In the genomic region with DNA sequence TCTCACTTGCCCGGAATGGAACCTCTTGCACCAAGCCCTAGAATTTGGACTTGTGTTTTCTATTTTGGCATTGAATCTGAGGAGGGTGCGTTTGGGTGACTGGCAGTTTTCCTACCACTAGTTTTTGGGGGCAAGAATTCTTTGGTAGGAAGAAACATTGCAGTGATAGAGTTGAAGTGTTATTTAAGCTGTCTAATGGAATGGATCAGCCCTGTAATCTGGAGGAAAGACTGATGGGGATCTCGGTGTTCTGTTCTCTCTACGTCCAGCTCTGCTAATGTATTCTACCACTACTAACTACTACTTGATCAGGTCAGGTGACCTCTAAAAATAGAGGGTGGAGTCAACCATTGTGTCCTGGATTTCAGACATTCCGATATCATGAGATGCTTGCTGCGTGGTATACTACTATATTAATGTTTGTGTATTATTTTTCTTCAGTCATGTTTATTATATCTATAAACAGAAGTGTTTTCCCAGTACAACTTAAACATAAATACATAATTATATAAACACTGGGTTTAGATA, we compare ENCODE assay signal across 14 cellular contexts. TPM values are rescaled to one million over a fixed set of nuclear protein-coding genes. Genes with fewer than 3 reads are reported as not detected.
A peak's percentile ranks its signal among the peaks of the same experiment; 100 is the strongest.
DNase-seq lines count a peak whose midpoint lies in the region; ATAC-seq, FAIRE-seq and TF ChIP-seq lines count a peak whose summit lies in the region.
"Had no signal": no experiment of that assay in that cellular context is flagged by ENCODE, and none has a peak within 500 bp of the region (broad histone marks: within the 10 kb centered on the region; RNA-seq: fewer than 3 reads in every experiment).

No MANE protein-coding gene starts in this region.

- FAIRE-seq in keratinocyte (lab: Jason Lieb, UNC), result no peak
- FAIRE-seq: GM19239 had no signal

- H3K27me3 ChIP-seq in heart right ventricle (no peaks in the 10 kb centered on the region), keratinocyte (ENCODE audit: control insufficient read depth, extremely low read depth, insufficient read depth, low read length) (no peaks in the 10 kb centered on the region), upper lobe of left lung (no peaks in the 10 kb centered on the region)

- WGBS in heart right ventricle, 2 donors, result 39 to 48% methylated on average over 6 of the region's 6 CpGs
- 82 to 89% methylated on average over 6 of the region's 6 CpGs for WGBS in upper lobe of left lung, 2 donors

- no peak overlapping the region for H3K27ac Mint-ChIP-seq in activated T-helper 17 cell treated with anti-CD3 and anti-CD28 coated beads, Interleukin-2, amount 50 U/mL, for 72 hours
- H3K27ac Mint-ChIP-seq: progenitor cell of endocrine pancreas, WTC11 had no signal

- H3K4me1 ChIP-seq in heart right ventricle (peaks cover 8 to 74% (median 62%) of the 10 kb centered on the region in 9 donors), keratinocyte (ENCODE audit: control insufficient read depth, extremely low read depth, insufficient read depth, low read length) (peaks cover 17% of the 10 kb centered on the region), upper lobe of left lung (peaks cover 18 to 34% (median 23%) of the 10 kb centered on the region in 4 donors)

- peak in 1 of 4 donors; percentile 15 for TF ChIP-seq EP300 in upper lobe of left lung (IDR thresholded peaks at IDR 0.05)

- H3K36me3 Mint-ChIP-seq in activated T-helper 17 cell treated with anti-CD3 and anti-CD28 coated beads, Interleukin-2, amount 50 U/mL, for 72 hours (ENCODE audit: low read depth), result no peaks in the 10 kb centered on the region
- H3K36me3 Mint-ChIP-seq: WTC11 had no signal

- H3K4me3 ChIP-seq in heart right ventricle (peak overlapping the region in 8 of 10 donors; percentile 58 to 98 (median 92)), keratinocyte (ENCODE audit: control insufficient read depth in 2 of 3, extremely low read depth in 1 of 3, insufficient read depth in 2 of 3, low read depth in 1 of 3, low read length in 3 of 3) (no peak overlapping the region), upper lobe of left lung (peak overlapping the region in 1 of 4 donors; percentile 79)

- TF ChIP-seq CTCF in heart right ventricle (IDR thresholded peaks at IDR 0.05), result no peak
- no peak for TF ChIP-seq CTCF in keratinocyte (optimal IDR thresholded peaks at IDR 0.05 in 1 of 3, IDR thresholded peaks at IDR 0.05 in 1 of 3, conservative IDR thresholded peaks at IDR 0.05 in 1 of 3; ENCODE audit: extremely low read depth in 1 of 3, insufficient read depth in 2 of 3, low read length in 3 of 3)
- no peak for TF ChIP-seq CTCF in upper lobe of left lung (IDR thresholded peaks at IDR 0.05)

- DNase-seq in heart right ventricle, result no peak
- no peak for DNase-seq in Right ventricle myocardium superior
- DNase-seq in keratinocyte (ENCODE audit: low read depth, low spot score), result no peak
- DNase-seq in upper lobe of left lung, result no peak
- DNase-seq in ACHN, result no peak
- no peak for DNase-seq in sciatic nerve (ENCODE audit: low spot score)
- DNase-seq in NCI-H2029 treated with DMSO at 0.1 percent for 48 hours (lab: John Stamatoyannopoulos, UW), result no peak
- DNase-seq: AML-193; stimulated activated CD4-positive, alpha-beta T cell treated with anti-CD3 and anti-CD28 coated beads, Interleukin-2, amount 100 ng/mL, for 24 hours had no signal

- H3K79me2 ChIP-seq in keratinocyte (ENCODE audit: control insufficient read depth, insufficient read depth, low read length), result no peaks in the 10 kb centered on the region

- H3K4me2 ChIP-seq in keratinocyte (ENCODE audit: control insufficient read depth, extremely low read depth, insufficient read depth, low read depth, low read length), result peak overlapping the region; percentile 1

- dilution Hi-C loops in keratinocyte (cut with MboI; ENCODE audit: extremely low pct_ligation_motif_present, low sequenced_read_pairs), result no loop called here

- H3K36me3 ChIP-seq in heart right ventricle (no peaks in the 10 kb centered on the region), keratinocyte (ENCODE audit: control insufficient read depth in 2 of 2, extremely low read depth in 1 of 2, insufficient read depth in 2 of 2, low read length in 2 of 2) (no peaks in the 10 kb centered on the region), upper lobe of left lung (no peaks in the 10 kb centered on the region)

- no peaks in the 10 kb centered on the region for H3K27me3 Mint-ChIP-seq in activated T-helper 17 cell treated with anti-CD3 and anti-CD28 coated beads, Interleukin-2, amount 50 U/mL, for 72 hours

- intact Hi-C loops in heart right ventricle (cut with DNase I), result loop anchor here in 9 of 10 donors (5.0 kb wide), 6 partner anchors 39 to 99 kb away; no protein-coding TSS in a partner anchor
- intact Hi-C loops in Right ventricle myocardium superior (cut with DNase I), result loop anchor here (5.0 kb wide), 1 partner anchor 99 kb away; no protein-coding TSS in a partner anchor
- intact Hi-C loops in sciatic nerve (cut with DNase I), result loop anchor here (5.0 kb wide), 1 partner anchor 104 kb away; no protein-coding TSS in a partner anchor

- no peaks in the 10 kb centered on the region for H3K9me3 Mint-ChIP-seq in activated T-helper 17 cell treated with anti-CD3 and anti-CD28 coated beads, Interleukin-2, amount 50 U/mL, for 72 hours
- H3K9me3 Mint-ChIP-seq: WTC11 had no signal

- H3K4me1 Mint-ChIP-seq in activated T-helper 17 cell treated with anti-CD3 and anti-CD28 coated beads, Interleukin-2, amount 50 U/mL, for 72 hours, result peaks cover 21% of the 10 kb centered on the region

- no peak for TF ChIP-seq POLR2A in upper lobe of left lung (IDR thresholded peaks at IDR 0.05)

- ATAC-seq in heart right ventricle (peak in 3 of 8 donors; percentile 16 to 28 (median 27)), Right ventricle myocardium superior (ENCODE audit: poor library complexity) (no peak), upper lobe of left lung (ENCODE audit: low FRiP score in 2 of 2) (no peak), sciatic nerve (no peak)
- no peak for ATAC-seq in activated T-helper 17 cell treated with anti-CD3 and anti-CD28 coated beads, Interleukin-2, amount 50 U/mL, for 72 hours (replicated peaks)
- ATAC-seq: WTC11 had no signal

- no peak overlapping the region for H2AFZ ChIP-seq in keratinocyte (ENCODE audit: control insufficient read depth, low read length)

- H3K9me3 ChIP-seq in heart right ventricle, result no peaks in the 10 kb centered on the region
- H3K9me3 ChIP-seq in keratinocyte (ENCODE audit: control insufficient read depth, low read depth, low read length), result no peaks in the 10 kb centered on the region
- no peaks in the 10 kb centered on the region for H3K9me3 ChIP-seq in upper lobe of left lung

- H3K9me1 ChIP-seq in keratinocyte (ENCODE audit: control insufficient read depth, extremely low read depth, insufficient read depth, low read length), result no peaks in the 10 kb centered on the region

- H3K27ac ChIP-seq in heart right ventricle (peak overlapping the region in 9 of 10 donors; percentile 6 to 95 (median 92)), keratinocyte (ENCODE audit: control insufficient read depth, insufficient read depth, low read length) (no peak overlapping the region), upper lobe of left lung (peak overlapping the region in 3 of 4 donors; percentile 8 to 95 (median 22))
- H3K27ac ChIP-seq: epithelial cell of prostate had no signal

- H3K4me3 Mint-ChIP-seq in activated T-helper 17 cell treated with anti-CD3 and anti-CD28 coated beads, Interleukin-2, amount 50 U/mL, for 72 hours, result peak overlapping the region; percentile 91

- H3K9ac ChIP-seq in keratinocyte (ENCODE audit: control insufficient read depth, extremely low read depth, insufficient read depth, low read length), result no peak overlapping the region

- in situ Hi-C loops in ACHN (cut with HindIII; ENCODE audit: low pct_ligation_motif_present, low pct_unique_long_range_greater_than_20kb, low sequenced_read_pairs), result no loop called here

- no peaks in the 10 kb centered on the region for H4K20me1 ChIP-seq in keratinocyte (ENCODE audit: control insufficient read depth, extremely low read depth, insufficient read depth, low read length)

RNA-seq across cellular contexts. Expression of a gene that starts 2.7 kb away (rescaled TPM):
- total RNA-seq in heart right ventricle (10 to 100 TPM; 31.7 to 45.8 (median 39.1) TPM), Right ventricle myocardium superior (32.5 TPM), upper lobe of left lung (10 to 100 TPM; 34.9 to 90.1 (median 38.9) TPM), sciatic nerve (71.6 TPM)
- polyA plus RNA-seq in heart right ventricle (10 to 100 TPM in 1 of 2 donors, 1 to 10 TPM in 1; 7.5 to 17.8 TPM), keratinocyte (3.4 to 4.4 TPM (median 3.9 TPM) in 3 replicates)
- total RNA-seq in activated T-helper 17 cell treated with anti-CD3 and anti-CD28 coated beads, Interleukin-2, amount 50 U/mL, for 72 hours, result 10 to 100 TPM in 1 of 2 donors, 1 to 10 TPM in 1; 7.8 to 12.0 TPM
- 12.7 TPM for polyA plus RNA-seq in keratinocyte (2011; ENCODE audit: low read depth)
- 3.0 and 3.8 TPM in 2 replicates for polyA plus RNA-seq in keratinocyte (2011; cell fraction: cytosol; rRNA removed)
- polyA plus RNA-seq in keratinocyte (2011; cell fraction: nucleus; rRNA removed), result 8.0 and 15.2 TPM in 2 replicates
- 6.1 and 7.0 TPM in 2 replicates for polyA plus RNA-seq in keratinocyte (2012; ENCODE audit: low replicate concordance)
- polyA minus RNA-seq in keratinocyte, result 7.3 to 17.9 TPM (median 14.5 TPM) in 3 replicates
- polyA minus RNA-seq in keratinocyte (2011; cell fraction: cytosol; rRNA and poly(A)+ RNA removed), result 2.1 TPM
- 14.1 and 35.8 TPM in 2 replicates for polyA minus RNA-seq in keratinocyte (2011; cell fraction: nucleus; rRNA and poly(A)+ RNA removed)

Comparison
In these comparisons a context has a peak if more than half of its experiments do, and no peak if none do; other contexts are left out.
1. H3K4me3 ChIP-seq: peak in heart right ventricle (8 of 10); none in keratinocyte (0 of 3).